ENCODE assay signal across 18 cellular contexts in the genomic region with DNA sequence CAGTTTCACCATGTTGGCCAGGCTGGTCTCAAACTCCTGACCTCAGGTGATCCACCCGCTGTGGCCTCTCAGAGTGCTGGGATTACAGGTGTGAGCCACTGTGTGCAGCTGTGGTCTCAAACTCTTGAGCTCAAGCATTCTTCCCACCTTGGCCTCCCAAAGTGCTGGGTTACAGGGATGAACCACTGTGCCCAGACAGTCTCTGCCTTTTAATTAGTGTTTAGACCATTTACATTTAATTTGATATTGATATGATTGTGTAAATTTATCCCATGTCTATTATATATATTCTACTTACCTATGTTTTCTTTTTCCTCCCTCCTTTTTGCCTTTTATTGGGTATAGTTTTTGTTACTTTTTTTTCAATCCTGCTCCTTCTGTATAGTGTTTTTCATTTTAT. TPM values are rescaled to one million over a fixed set of nuclear protein-coding genes. Genes with fewer than 3 reads are reported as not detected.
DNase-seq lines count a peak whose midpoint lies in the region; ATAC-seq and TF ChIP-seq lines count a peak whose summit lies in the region.
"Had no signal": no experiment of that assay in that cellular context is flagged by ENCODE, and none has a peak within 500 bp of the region (broad histone marks: within the 10 kb centered on the region; RNA-seq: fewer than 3 reads in every experiment).

No MANE protein-coding gene starts in this region.

- BruUV-seq in OCI-LY7 (replicated peaks; lab: Mats Ljungman, UMichigan): no TSS peak

- H3K36me3 ChIP-seq in OCI-LY7 (ENCODE audit: insufficient read depth, low read length): peaks cover 13% of the 10 kb centered on the region

- no peak for DNase-seq in activated T-cell treated with anti-CD3 and anti-CD28 coated beads, Interleukin-2, amount 50 U/mL, for 24 hours
- DNase-seq in activated T-cell treated with anti-CD3 and anti-CD28 coated beads, Interleukin-2, amount 50 U/mL, for 48 hours: no peak
- DNase-seq in OCI-LY7 (ENCODE audit: low spot score) (no peak), progenitor cell of endocrine pancreas (ENCODE audit: low spot score, unreplicated experiment) (no peak), hippocampal formation (lab: John Stamatoyannopoulos, UW) (no peak), GM19238 (ENCODE audit: insufficient read length, low spot score) (no peak)
- no peak for DNase-seq in central memory CD8-positive, alpha-beta T cell (ENCODE audit: low spot score in 2 of 2)
- DNase-seq: activated CD8-positive, alpha-beta memory T cell treated with anti-CD3 and anti-CD28 coated beads, Interleukin-2, amount 50 U/mL, for 48 hours; aorta; Karpas-422; kidney glomerular epithelial cell; NCI-H1436; NCI-H345; psoas muscle; SIG-M5 had no signal

- H3K4me3 Mint-ChIP-seq in activated T-cell treated with anti-CD3 and anti-CD28 coated beads, Interleukin-2, amount 50 U/mL, for 24 hours: peak overlapping the region; percentile 97
- H3K4me3 Mint-ChIP-seq in central memory CD8-positive, alpha-beta T cell: peak overlapping the region; percentile 63
- peak overlapping the region; percentile 37 for H3K4me3 Mint-ChIP-seq in progenitor cell of endocrine pancreas (ENCODE audit: low read depth)

- no peaks in the 10 kb centered on the region for H3K9me2 ChIP-seq in OCI-LY7 (ENCODE audit: insufficient read depth, low read length)

- intact Hi-C loops in OCI-LY7 (cut with micrococcal nuclease; ENCODE audit: unreplicated experiment): no loop called here

- TF ChIP-seq CTCF in OCI-LY7 (conservative IDR thresholded peaks at IDR 0.05; ENCODE audit: low read length) (no peak), progenitor cell of endocrine pancreas (IDR thresholded peaks at IDR 0.05; ENCODE audit: unreplicated experiment) (no peak)

- H3K4me1 ChIP-seq in OCI-LY7 (ENCODE audit: insufficient read depth, low read length, poor library complexity, severe bottlenecking): peaks cover 16% of the 10 kb centered on the region

- peaks cover 58% of the 10 kb centered on the region for H3K36me3 Mint-ChIP-seq in activated T-cell treated with anti-CD3 and anti-CD28 coated beads, Interleukin-2, amount 50 U/mL, for 24 hours (ENCODE audit: low read depth)
- H3K36me3 Mint-ChIP-seq in central memory CD8-positive, alpha-beta T cell (ENCODE audit: insufficient read depth): peaks cover 40% of the 10 kb centered on the region
- H3K36me3 Mint-ChIP-seq in progenitor cell of endocrine pancreas (ENCODE audit: insufficient read depth): peaks cover 4% of the 10 kb centered on the region

- peak overlapping the region; percentile 86; the same call in 1 of the 2 replicates for H3K4me2 ChIP-seq in OCI-LY7 (ENCODE audit: low read length)

- no peaks in the 10 kb centered on the region for H3K27me3 Mint-ChIP-seq in activated T-cell treated with anti-CD3 and anti-CD28 coated beads, Interleukin-2, amount 50 U/mL, for 24 hours
- no peaks in the 10 kb centered on the region for H3K27me3 Mint-ChIP-seq in central memory CD8-positive, alpha-beta T cell
- peaks cover 3% of the 10 kb centered on the region for H3K27me3 Mint-ChIP-seq in progenitor cell of endocrine pancreas

- H3K9me3 Mint-ChIP-seq in activated T-cell treated with anti-CD3 and anti-CD28 coated beads, Interleukin-2, amount 50 U/mL, for 24 hours: no peaks in the 10 kb centered on the region
- H3K9me3 Mint-ChIP-seq in central memory CD8-positive, alpha-beta T cell: no peaks in the 10 kb centered on the region
- no peaks in the 10 kb centered on the region for H3K9me3 Mint-ChIP-seq in progenitor cell of endocrine pancreas (ENCODE audit: low read depth)

- no peak overlapping the region for H3K27ac ChIP-seq in OCI-LY7 (ENCODE audit: low read depth, low read length, poor library complexity, severe bottlenecking)
- H3K27ac ChIP-seq: coronary artery had no signal

- POLR2A ChIA-PET in OCI-LY7 (lab: Charles Lee): no interaction called here

- peaks cover 19% of the 10 kb centered on the region for H3K79me2 ChIP-seq in OCI-LY7 (ENCODE audit: insufficient read depth, low read depth, low read length)

- peaks cover 4% of the 10 kb centered on the region; the same call in 1 of the 2 replicates for H3K9me3 ChIP-seq in OCI-LY7 (ENCODE audit: low read length)
- H3K9me3 ChIP-seq: psoas muscle had no signal

- H4K20me1 ChIP-seq in OCI-LY7 (ENCODE audit: insufficient read depth, low read length): no peaks in the 10 kb centered on the region

- CTCF ChIA-PET in OCI-LY7 (lab: Charles Lee; ENCODE audit: unreplicated experiment): no interaction called here

- no peak for ATAC-seq in central memory CD8-positive, alpha-beta T cell (replicated peaks; ENCODE audit: extremely low read depth, poor library complexity, severe bottlenecking)
- no peak for ATAC-seq in HG03469 (IDR thresholded peaks at IDR 0.05; ENCODE audit: unreplicated experiment)
- ATAC-seq: esophagus mucosa, psoas muscle had no signal

- H3K4me3 ChIP-seq in OCI-LY7 (ENCODE audit: low read depth, low read length, poor library complexity, severe bottlenecking): no peak overlapping the region

- H3K27ac Mint-ChIP-seq in activated T-cell treated with anti-CD3 and anti-CD28 coated beads, Interleukin-2, amount 50 U/mL, for 24 hours: peak overlapping the region; percentile 37
- H3K27ac Mint-ChIP-seq in central memory CD8-positive, alpha-beta T cell (ENCODE audit: low read depth): no peak overlapping the region
- no peak overlapping the region for H3K27ac Mint-ChIP-seq in progenitor cell of endocrine pancreas

- no peak overlapping the region for H2AFZ ChIP-seq in OCI-LY7 (ENCODE audit: low read length)

- peaks cover 48% of the 10 kb centered on the region for H3K4me1 Mint-ChIP-seq in activated T-cell treated with anti-CD3 and anti-CD28 coated beads, Interleukin-2, amount 50 U/mL, for 24 hours (ENCODE audit: low read depth)
- H3K4me1 Mint-ChIP-seq in central memory CD8-positive, alpha-beta T cell: peaks cover 49% of the 10 kb centered on the region
- H3K4me1 Mint-ChIP-seq in progenitor cell of endocrine pancreas (ENCODE audit: low read depth): peaks cover 20% of the 10 kb centered on the region

RNA-seq across cellular contexts. Expression of gene NFKBIB, which starts 1.9 kb away (rescaled TPM):
- total RNA-seq in OCI-LY7 (2014; rRNA removed; shearing (Covaris generic)): 16.0 and 20.4 TPM in 2 replicates
- 22.0 and 25.3 TPM in 2 replicates for total RNA-seq in OCI-LY7 (2022)
- total RNA-seq in progenitor cell of endocrine pancreas: 18.0 and 18.8 TPM in 2 replicates

RNA-seq across cellular contexts. Expression of gene SIRT2, which starts 2.3 kb away (rescaled TPM):
- 25.5 and 26.0 TPM in 2 replicates for total RNA-seq in OCI-LY7 (2014; rRNA removed; shearing (Covaris generic))
- total RNA-seq in OCI-LY7 (2022): 30.0 and 32.1 TPM in 2 replicates
- 33.4 and 38.0 TPM in 2 replicates for total RNA-seq in progenitor cell of endocrine pancreas

RNA-seq across cellular contexts. Expression of gene CCER2, which starts 10.3 kb away (rescaled TPM):
- 1.5 and 7.0 TPM in 2 replicates for total RNA-seq in OCI-LY7 (2014; rRNA removed; shearing (Covaris generic))
- total RNA-seq in OCI-LY7 (2022): 3.3 and 4.3 TPM in 2 replicates
- 0.81 and 1.4 TPM in 2 replicates for total RNA-seq in progenitor cell of endocrine pancreas
- total RNA-seq: aorta had no signal

RNA-seq across cellular contexts. Expression of gene RINL, which starts 23.6 kb away (rescaled TPM):
- total RNA-seq in OCI-LY7 (2014; rRNA removed; shearing (Covaris generic)): 26.3 and 33.3 TPM in 2 replicates
- total RNA-seq in OCI-LY7 (2022) (38.4 and 42.1 TPM in 2 replicates), progenitor cell of endocrine pancreas (2.6 and 3.0 TPM in 2 replicates)

RNA-seq across cellular contexts. Expression of gene SARS2, which starts 28.9 kb away (rescaled TPM):
- total RNA-seq in OCI-LY7 (2014; rRNA removed; shearing (Covaris generic)): 29.5 and 37.7 TPM in 2 replicates
- total RNA-seq in OCI-LY7 (2022) (50.2 and 52.8 TPM in 2 replicates), progenitor cell of endocrine pancreas (68.2 and 74.7 TPM in 2 replicates)

Comparison
In these comparisons a context has a peak if more than half of its experiments do, and no peak if none do; other contexts are left out.
1. H3K4me3 Mint-ChIP-seq: peak in every context shown above with its lines; median percentile 97 in activated T-cell treated with anti-CD3 and anti-CD28 coated beads, Interleukin-2, amount 50 U/mL, for 24 hours; 63 in central memory CD8-positive, alpha-beta T cell; 37 in progenitor cell of endocrine pancreas.